Comparison of ENCODE assay signal across 18 cellular contexts in the genomic region with DNA sequence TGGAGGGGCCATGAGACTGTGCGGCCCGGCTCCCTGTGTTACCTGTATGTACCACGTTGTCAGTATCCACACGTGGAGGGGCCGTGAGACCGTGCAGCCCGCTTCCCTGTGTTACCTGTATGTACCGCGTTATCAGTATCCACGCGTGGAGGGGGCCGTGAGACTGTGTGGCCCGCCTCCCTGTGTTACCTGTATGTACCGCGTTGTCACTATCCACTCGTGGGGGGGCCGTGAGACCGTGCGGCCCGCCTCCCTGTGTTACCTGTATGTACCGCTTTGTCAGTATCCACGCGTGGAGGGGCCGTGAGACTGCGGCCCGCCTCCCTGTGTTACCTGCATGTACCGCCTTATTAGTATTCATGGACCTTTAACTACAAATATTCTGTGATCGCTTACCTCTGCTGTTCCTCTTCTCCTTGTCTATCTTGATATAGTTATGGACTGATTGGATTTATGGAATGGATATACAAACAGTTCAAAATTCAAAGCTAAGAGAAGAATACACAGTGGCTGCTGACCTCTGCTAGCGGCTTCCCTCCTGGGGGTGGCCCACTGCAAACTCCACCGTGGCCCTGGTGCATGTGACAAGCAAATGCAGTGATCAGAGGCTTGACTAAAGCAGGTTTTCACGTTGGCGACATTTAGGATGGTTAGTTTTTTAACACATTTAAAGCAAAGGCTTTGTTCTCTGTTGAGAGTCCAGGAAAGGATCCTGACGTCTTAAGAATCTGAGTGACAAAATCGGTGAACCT. TPM values are rescaled to one million over a fixed set of nuclear protein-coding genes. Genes with fewer than 3 reads are reported as not detected.
A peak's percentile ranks its signal among the peaks of the same experiment; 100 is the strongest.
DNase-seq lines count a peak whose midpoint lies in the region; ATAC-seq and TF ChIP-seq lines count a peak whose summit lies in the region.
"Had no signal": no experiment of that assay in that cellular context is flagged by ENCODE, and none has a peak within 500 bp of the region (broad histone marks: within the 10 kb centered on the region; RNA-seq: fewer than 3 reads in every experiment).

No MANE protein-coding gene starts in this region.

- H3K4me1 Mint-ChIP-seq in Caco-2 (ENCODE audit: low read depth, unreplicated experiment) (peaks cover 58% of the 10 kb centered on the region), progenitor cell of endocrine pancreas (ENCODE audit: low read depth) (peaks cover 42% of the 10 kb centered on the region)
- H3K4me1 Mint-ChIP-seq in activated CD8-positive, alpha-beta T cell treated with anti-CD3 and anti-CD28 coated beads, Interleukin-2, amount 10 ng/mL, durations not matched to agents 7 days and 5 days (ENCODE audit: low read depth): peaks cover 22% of the 10 kb centered on the region

- H3K36me3 Mint-ChIP-seq in Caco-2 (ENCODE audit: insufficient read depth, unreplicated experiment): peaks cover 38% of the 10 kb centered on the region
- H3K36me3 Mint-ChIP-seq in progenitor cell of endocrine pancreas (ENCODE audit: insufficient read depth): peaks cover 9% of the 10 kb centered on the region
- no peaks in the 10 kb centered on the region for H3K36me3 Mint-ChIP-seq in activated CD8-positive, alpha-beta T cell treated with anti-CD3 and anti-CD28 coated beads, Interleukin-2, amount 10 ng/mL, durations not matched to agents 7 days and 5 days (ENCODE audit: low read depth)

- ATAC-seq in right cardiac atrium (no peak), GM18519 (IDR thresholded peaks at IDR 0.05; ENCODE audit: low FRiP score, unreplicated experiment) (no peak)
- ATAC-seq in activated CD8-positive, alpha-beta T cell treated with anti-CD3 and anti-CD28 coated beads, Interleukin-2, amount 10 ng/mL, durations not matched to agents 7 days and 5 days: no peak
- ATAC-seq: GM12878 had no signal

- DNase-seq in Caco-2 (no peak), Peyer's patch (peak in 2 of 3 donors; percentile 25 to 35), right cardiac atrium (no peak), progenitor cell of endocrine pancreas (ENCODE audit: low spot score, unreplicated experiment) (no peak), NCI-H446 treated with DMSO at 0.1 percent for 48 hours (lab: John Stamatoyannopoulos, UW) (no peak), occipital lobe (lab: John Stamatoyannopoulos, UW) (no peak)
- DNase-seq in activated CD8-positive, alpha-beta T cell treated with anti-CD3 and anti-CD28 coated beads, Interleukin-2, amount 10 ng/mL, durations not matched to agents 7 days and 5 days: no peak
- DNase-seq: DMS79, HFFc6, NCI-H1092, NCI-H226, NCI-H69, PC-9, SHP77 had no signal

- H3K4me1 ChIP-seq in Caco-2 (peaks cover 38% of the 10 kb centered on the region), Peyer's patch (peaks cover 0 to 9% (median 0%) of the 10 kb centered on the region in 4 donors), right cardiac atrium (ENCODE audit: control insufficient read depth, insufficient read depth, low read length) (peaks cover 5% of the 10 kb centered on the region)

- H3K27me3 ChIP-seq in Caco-2 (replicated peaks; ENCODE audit: control insufficient read depth, insufficient read depth, low read length): no peaks in the 10 kb centered on the region
- no peaks in the 10 kb centered on the region for H3K27me3 ChIP-seq in Peyer's patch
- no peaks in the 10 kb centered on the region for H3K27me3 ChIP-seq in right cardiac atrium (ENCODE audit: control insufficient read depth, insufficient read depth)

- no peaks in the 10 kb centered on the region for H3K9me3 Mint-ChIP-seq in Caco-2 (ENCODE audit: unreplicated experiment)
- H3K9me3 Mint-ChIP-seq in progenitor cell of endocrine pancreas (ENCODE audit: low read depth): no peaks in the 10 kb centered on the region
- no peaks in the 10 kb centered on the region for H3K9me3 Mint-ChIP-seq in activated CD8-positive, alpha-beta T cell treated with anti-CD3 and anti-CD28 coated beads, Interleukin-2, amount 10 ng/mL, durations not matched to agents 7 days and 5 days (ENCODE audit: insufficient read depth)
- H3K9me3 Mint-ChIP-seq: HFFc6 had no signal

- peak overlapping the region; percentile 57 for H3K27ac Mint-ChIP-seq in Caco-2 (ENCODE audit: unreplicated experiment)
- peak overlapping the region; percentile 85 for H3K27ac Mint-ChIP-seq in progenitor cell of endocrine pancreas
- H3K27ac Mint-ChIP-seq in activated CD8-positive, alpha-beta T cell treated with anti-CD3 and anti-CD28 coated beads, Interleukin-2, amount 10 ng/mL, durations not matched to agents 7 days and 5 days: no peak overlapping the region
- H3K27ac Mint-ChIP-seq: HFFc6 had no signal

- no peak overlapping the region for H3K4me3 Mint-ChIP-seq in Caco-2 (ENCODE audit: unreplicated experiment)
- no peak overlapping the region for H3K4me3 Mint-ChIP-seq in progenitor cell of endocrine pancreas (ENCODE audit: low read depth)
- no peak overlapping the region for H3K4me3 Mint-ChIP-seq in activated CD8-positive, alpha-beta T cell treated with anti-CD3 and anti-CD28 coated beads, Interleukin-2, amount 10 ng/mL, durations not matched to agents 7 days and 5 days
- H3K4me3 Mint-ChIP-seq: HFFc6 had no signal

- no peak for TF ChIP-seq POLR2A in Peyer's patch (IDR thresholded peaks at IDR 0.05)

- WGBS in right cardiac atrium: 93% methylated on average over 34 of the region's 34 CpGs

- CTCF ChIA-PET in Caco-2 (lab: Charles Lee): no interaction called here
- CTCF ChIA-PET in activated CD8-positive, alpha-beta T cell treated with anti-CD3 and anti-CD28 coated beads, Interleukin-2, amount 10 ng/mL, durations not matched to agents 7 days and 5 days (lab: Charles Lee): no interaction called here

- peaks cover 1% of the 10 kb centered on the region for H3K36me3 ChIP-seq in Caco-2 (ENCODE audit: control insufficient read depth, insufficient read depth, low read length)
- H3K36me3 ChIP-seq in Peyer's patch: no peaks in the 10 kb centered on the region

- H3K27me3 Mint-ChIP-seq in Caco-2 (ENCODE audit: insufficient read depth, unreplicated experiment) (no peaks in the 10 kb centered on the region), progenitor cell of endocrine pancreas (no peaks in the 10 kb centered on the region)
- no peaks in the 10 kb centered on the region for H3K27me3 Mint-ChIP-seq in activated CD8-positive, alpha-beta T cell treated with anti-CD3 and anti-CD28 coated beads, Interleukin-2, amount 10 ng/mL, durations not matched to agents 7 days and 5 days (ENCODE audit: low read depth)

- H3K27ac ChIP-seq in Peyer's patch: no peak overlapping the region
- peak overlapping the region; percentile 93 for H3K27ac ChIP-seq in right cardiac atrium (ENCODE audit: low read length)
- H3K27ac ChIP-seq: HL-60, KMS-11, PC-9 had no signal

- TF ChIP-seq CTCF in Caco-2 (IDR thresholded peaks at IDR 0.05; ENCODE audit: insufficient read depth in 1 of 2, low read depth in 1 of 2, low read length in 1 of 2, severe bottlenecking in 1 of 2, unreplicated experiment in 1 of 2) (no peak), Peyer's patch (IDR thresholded peaks at IDR 0.05) (no peak), progenitor cell of endocrine pancreas (IDR thresholded peaks at IDR 0.05; ENCODE audit: unreplicated experiment) (no peak)

- POLR2A ChIA-PET in Caco-2 (lab: Charles Lee): no interaction called here
- POLR2A ChIA-PET in activated CD8-positive, alpha-beta T cell treated with anti-CD3 and anti-CD28 coated beads, Interleukin-2, amount 10 ng/mL, durations not matched to agents 7 days and 5 days (lab: Charles Lee): no interaction called here

- no TSS peak for BruUV-seq in Caco-2 (replicated peaks; lab: Mats Ljungman, UMichigan)

- H3K9me3 ChIP-seq in Caco-2: no peaks in the 10 kb centered on the region
- no peaks in the 10 kb centered on the region for H3K9me3 ChIP-seq in Peyer's patch
- H3K9me3 ChIP-seq in right cardiac atrium (ENCODE audit: control insufficient read depth, low read length): no peaks in the 10 kb centered on the region

- intact Hi-C loops in Caco-2 (cut with micrococcal nuclease; ENCODE audit: unreplicated experiment) (no loop called here), right cardiac atrium (cut with DNase I) (no loop called here)

- no peak overlapping the region for H3K4me3 ChIP-seq in Caco-2 (ENCODE audit: low read depth, low read length)
- no peak overlapping the region for H3K4me3 ChIP-seq in Peyer's patch
- no peak overlapping the region for H3K4me3 ChIP-seq in right cardiac atrium (ENCODE audit: low read length)
- H3K4me3 ChIP-seq: GM12878, PC-9 had no signal

RNA-seq across cellular contexts. Expression of a gene that starts 38.7 kb away (rescaled TPM):
- total RNA-seq in Caco-2 (2022) (222 and 232 TPM in 2 replicates), Peyer's patch (10 to 100 TPM; 33.1 to 64.2 (median 53.7) TPM), right cardiac atrium (100 to 1,000 TPM in 1 of 4 donors, 10 to 100 TPM in 3; 53.7 to 100 (median 87.8) TPM), progenitor cell of endocrine pancreas (100 and 109 TPM in 2 replicates), occipital lobe (6.7 TPM)
- polyA plus RNA-seq in right cardiac atrium: 19.5 TPM
- 10 to 100 TPM; 35.6 to 38.3 TPM for total RNA-seq in activated CD8-positive, alpha-beta T cell treated with anti-CD3 and anti-CD28 coated beads, Interleukin-2, amount 10 ng/mL, durations not matched to agents 7 days and 5 days

Comparison
In these comparisons a context has a peak if more than half of its experiments do, and no peak if none do; other contexts are left out.
1. DNase-seq: peak in Peyer's patch (2 of 3); none in Caco-2 (0 of 2), right cardiac atrium (0 of 3), progenitor cell of endocrine pancreas (single experiment), activated CD8-positive, alpha-beta T cell treated with anti-CD3 and anti-CD28 coated beads, Interleukin-2, amount 10 ng/mL, durations not matched to agents 7 days and 5 days (single experiment), NCI-H446 treated with DMSO at 0.1 percent for 48 hours (single experiment) and occipital lobe (single experiment).